In the genomic region with DNA sequence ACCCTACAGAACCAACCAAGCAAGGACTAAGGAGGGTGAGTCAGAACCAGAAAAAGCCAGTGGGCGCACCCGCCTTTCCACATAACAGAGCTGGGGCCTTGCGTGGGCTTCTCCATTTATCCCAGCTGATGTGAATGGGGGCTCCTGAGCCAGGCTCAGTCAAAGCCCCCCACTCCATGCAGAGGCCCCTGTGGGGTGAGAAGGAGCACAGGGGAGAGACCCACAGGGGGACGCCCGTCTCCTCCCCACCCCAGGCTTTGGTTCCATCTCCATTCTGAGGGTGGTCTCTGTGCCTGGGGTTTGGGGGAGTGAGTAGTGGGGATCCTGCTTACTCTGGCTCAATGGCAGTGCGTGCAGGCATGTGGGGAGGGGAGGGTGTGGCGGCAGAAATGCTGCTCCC, we compare ENCODE assay signal across 1 cellular context.
TF ChIP-seq lines count a peak whose summit lies in the region.

No MANE protein-coding gene starts in this region.

TF ChIP-seq in H1, 55 proteins besides CTCF, POLR2A, EP300 and RAD21 (continued from another document):
- TF ChIP-seq NANOG (IDR thresholded peaks at IDR 0.05; ENCODE audit: insufficient read depth, low read depth, low read length, poor library complexity, severe bottlenecking) (no peak), TAF7 (optimal IDR thresholded peaks at IDR 0.05; ENCODE audit: borderline replicate concordance, low read depth, low read length) (no peak), HDAC6 (IDR thresholded peaks at IDR 0.05; ENCODE audit: low read depth, low read length) (no peak), KDM5A (IDR thresholded peaks at IDR 0.05; ENCODE audit: low read length) (no peak), ZNF274 (IDR thresholded peaks at IDR 0.05; ENCODE audit: borderline replicate concordance, extremely low read depth, low read length) (no peak), SIRT6 (IDR thresholded peaks at IDR 0.05; ENCODE audit: low read length) (no peak), HDAC2 (IDR thresholded peaks at IDR 0.05; ENCODE audit: borderline replicate concordance in 1 of 2, low read depth in 2 of 2, low read length in 2 of 2) (no peak), JUN (IDR thresholded peaks at IDR 0.05; ENCODE audit: low read depth, low read length) (no peak)
